Comparison of ENCODE assay signal across 2 cellular contexts in genomic region chr1:27346991-27347627, GRCh38.
A peak's percentile ranks its signal among the peaks of the same experiment; 100 is the strongest.
TF ChIP-seq lines count a peak whose summit lies in the region.

No MANE protein-coding gene starts in this region.

TF ChIP-seq in HCT116, 20 proteins besides CTCF, POLR2A, EP300 and RAD21:
- TF ChIP-seq REST (IDR thresholded peaks at IDR 0.05; ENCODE audit: low read depth) (no peak), ZNF274 (IDR thresholded peaks at IDR 0.05; ENCODE audit: low read depth, low read length) (no peak), SRF (IDR thresholded peaks at IDR 0.05; ENCODE audit: low read depth) (no peak), ZBTB33 (IDR thresholded peaks at IDR 0.05; ENCODE audit: extremely low read depth, insufficient replicate concordance, low read length) (no peak), ZFX (IDR thresholded peaks at IDR 0.05) (no peak), SP1 (IDR thresholded peaks at IDR 0.05; ENCODE audit: low read depth) (no peak), CEBPB (IDR thresholded peaks at IDR 0.05; ENCODE audit: low read depth) (no peak), YY1 (IDR thresholded peaks at IDR 0.05; ENCODE audit: extremely low read depth, insufficient replicate concordance, low read depth, low read length) (no peak), POLR2AphosphoS5 (IDR thresholded peaks at IDR 0.05; ENCODE audit: low read depth, low read length) (no peak), EZH2phosphoT487 (IDR thresholded peaks at IDR 0.05; ENCODE audit: borderline replicate concordance) (no peak), TCF7L2 (IDR thresholded peaks at IDR 0.05; ENCODE audit: borderline replicate concordance, extremely low read depth, insufficient read depth, insufficient read length) (no peak), EGR1 (IDR thresholded peaks at IDR 0.05; ENCODE audit: low read depth) (no peak), FOSL1 (IDR thresholded peaks at IDR 0.05; ENCODE audit: low read depth) (no peak), ELF1 (IDR thresholded peaks at IDR 0.05; ENCODE audit: borderline replicate concordance, low read depth) (no peak), SIN3A (IDR thresholded peaks at IDR 0.05; ENCODE audit: low read depth) (no peak)
TF ChIP-seq in HCT116: peak in this region for 0.

TF ChIP-seq in K562, 482 proteins besides CTCF, POLR2A, EP300 and RAD21 (continues in another document):
- TF ChIP-seq GTF2A2 (tag; IDR thresholded peaks at IDR 0.05) = no peak
- TF ChIP-seq ZBTB33 (CRISPR knock-in tag; IDR thresholded peaks at IDR 0.05) = peak; percentile 87
- 0 out of 4 replicates have a peak, but pooled peaks of 1 of the 2 experiments have one; percentile 30 for TF ChIP-seq RCOR1 (IDR thresholded peaks at IDR 0.05; ENCODE audit: borderline replicate concordance in 1 of 2, low read depth in 2 of 2, low read length in 2 of 2)
- TF ChIP-seq NR2C1 (IDR thresholded peaks at IDR 0.05) = peak; percentile 41
- TF ChIP-seq NR2C1 (tag; IDR thresholded peaks at IDR 0.05) = no peak
- TF ChIP-seq ZBTB7A (IDR thresholded peaks at IDR 0.05; ENCODE audit: borderline replicate concordance, control insufficient read depth, low read depth, low read length) = peak; percentile 33; the same call in 1 of the 2 replicates
- TF ChIP-seq ZNF696 (CRISPR knock-in tag; conservative IDR thresholded peaks at IDR 0.05) = no peak
- TF ChIP-seq ZFP36 (IDR thresholded peaks at IDR 0.05; ENCODE audit: low read depth, low read length, partially characterized antibody) = peak; percentile 99
- TF ChIP-seq MAX (CRISPR knock-in tag; IDR thresholded peaks at IDR 0.05) = no peak; the same call in 1 of the 2 replicates
- no peak for TF ChIP-seq ZNF778 (CRISPR knock-in tag; IDR thresholded peaks at IDR 0.05)
- no peak for TF ChIP-seq ZNF449 (CRISPR knock-in tag; IDR thresholded peaks at IDR 0.05)
- TF ChIP-seq ATF3 (IDR thresholded peaks at IDR 0.05) = peak; percentile 66
- no peak for TF ChIP-seq ATF3 (CRISPR knock-in tag; conservative IDR thresholded peaks at IDR 0.05)
- peak; percentile 86 for TF ChIP-seq ZNF436 (CRISPR knock-in tag; IDR thresholded peaks at IDR 0.05)
- TF ChIP-seq HNRNPH1 (optimal IDR thresholded peaks at IDR 0.05; ENCODE audit: low read depth, low read length) = no peak
- no peak for TF ChIP-seq ZKSCAN1 (IDR thresholded peaks at IDR 0.05; ENCODE audit: low read depth, low read length)
- no peak for TF ChIP-seq ZC3H4 (CRISPR knock-in tag; IDR thresholded peaks at IDR 0.05; ENCODE audit: borderline replicate concordance)
- no peak for TF ChIP-seq IFI16 (CRISPR knock-in tag; IDR thresholded peaks at IDR 0.05)
- 0 out of 4 replicates have a peak, but pooled peaks of 1 of the 2 experiments have one; percentile 7 for TF ChIP-seq HDAC1 (IDR thresholded peaks at IDR 0.05)
- TF ChIP-seq RBM25 (IDR thresholded peaks at IDR 0.05; ENCODE audit: low read depth, low read length, severe bottlenecking) = peak; percentile 87
- TF ChIP-seq POLR2G (IDR thresholded peaks at IDR 0.05; ENCODE audit: low read depth, low read length) = 0 out of 2 replicates have a peak, but pooled peaks have one; percentile 31
- TF ChIP-seq BCOR (IDR thresholded peaks at IDR 0.05) = peak; percentile 95
- TF ChIP-seq GTF2B (IDR thresholded peaks at IDR 0.05; ENCODE audit: extremely low read depth, insufficient read length) = no peak
- TF ChIP-seq NR3C1 (CRISPR knock-in tag; IDR thresholded peaks at IDR 0.05) = no peak
- TF ChIP-seq KAT8 (IDR thresholded peaks at IDR 0.05; ENCODE audit: low read depth) = no peak
- peak; percentile 44; the same call in 1 of the 2 replicates for TF ChIP-seq FOSL1 (tag; conservative IDR thresholded peaks at IDR 0.05)
- TF ChIP-seq MTA1 (IDR thresholded peaks at IDR 0.05; ENCODE audit: borderline replicate concordance) = no peak
- peak; percentile 41; the same call in 1 of the 2 replicates for TF ChIP-seq HDAC2 (IDR thresholded peaks at IDR 0.05)
- 0 out of 3 replicates have a peak, but pooled peaks of 1 of the 2 experiments have one; percentile 38 for TF ChIP-seq CBX3 (IDR thresholded peaks at IDR 0.05; ENCODE audit: borderline replicate concordance in 1 of 2, low read length in 2 of 2)
- no peak for TF ChIP-seq HES1 (IDR thresholded peaks at IDR 0.05; ENCODE audit: low read depth)
- no peak for TF ChIP-seq FOXO4 (CRISPR knock-in tag; IDR thresholded peaks at IDR 0.05)
- TF ChIP-seq E2F6 (IDR thresholded peaks at IDR 0.05; ENCODE audit: borderline replicate concordance in 1 of 2, extremely low read depth in 1 of 2, insufficient read depth in 1 of 2, insufficient read length in 1 of 2, low read depth in 1 of 2, low read length in 1 of 2, poor library complexity in 1 of 2, severe bottlenecking in 1 of 2) = peak in 1 of 2 experiments; percentile 46
- peak; percentile 51 for TF ChIP-seq GTF3C2 (IDR thresholded peaks at IDR 0.05; ENCODE audit: borderline replicate concordance, extremely low read depth, insufficient read length)
- TF ChIP-seq JUND (IDR thresholded peaks at IDR 0.05; ENCODE audit: borderline replicate concordance, low read depth, low read length) = peak; percentile 59
- no peak for TF ChIP-seq JUND (tag; IDR thresholded peaks at IDR 0.05; ENCODE audit: borderline replicate concordance, low read depth, low read length)
- TF ChIP-seq TAF7 (tag; IDR thresholded peaks at IDR 0.05) = no peak
- TF ChIP-seq MLLT1 (IDR thresholded peaks at IDR 0.05) = no peak
- TF ChIP-seq PHF21A (IDR thresholded peaks at IDR 0.05; ENCODE audit: borderline replicate concordance, low read depth) = no peak
- no peak for TF ChIP-seq ZNF146 (CRISPR knock-in tag; IDR thresholded peaks at IDR 0.05; ENCODE audit: unreplicated experiment)
- no peak for TF ChIP-seq ZMIZ1 (IDR thresholded peaks at IDR 0.05; ENCODE audit: low read depth in 2 of 2, low read length in 2 of 2)
- TF ChIP-seq MTA2 (IDR thresholded peaks at IDR 0.05; ENCODE audit: low read depth) = no peak
